In genomic region chr6:166637806-166638458, GRCh38 we compare ENCODE assay signal across 30 cellular contexts. TPM values are rescaled to one million over a fixed set of nuclear protein-coding genes. Genes with fewer than 3 reads are reported as not detected.
"Had no signal": no experiment of that assay in that cellular context is flagged by ENCODE, and none has a peak within 500 bp of the region (broad histone marks: within the 10 kb centered on the region; RNA-seq: fewer than 3 reads in every experiment).

No MANE protein-coding gene starts in this region.

- H3K36me3 ChIP-seq: brain microvascular endothelial cell, esophagus muscularis mucosa, heart left ventricle, left lung, right lobe of liver, tibial artery, upper lobe of right lung had no signal

- H3K27me3 ChIP-seq: brain microvascular endothelial cell, esophagus muscularis mucosa, foreskin keratinocyte, heart left ventricle, right lobe of liver, upper lobe of right lung had no signal

- DNase-seq: activated CD4-positive, alpha-beta memory T cell treated with anti-CD3 and anti-CD28 coated beads, Interleukin-2, amount 10 ng/mL, durations not matched to agents 7 days and 5 days; activated CD4-positive, alpha-beta T cell treated with anti-CD3 and anti-CD28 coated beads, Interleukin-2, amount 10 ng/mL, durations not matched to agents 7 days and 5 days; activated CD4-positive, CD25-positive, alpha-beta regulatory T cell treated with anti-CD3 and anti-CD28 coated beads, Interleukin-2, amount 50 U/mL, for 72 hours; activated CD8-positive, alpha-beta memory T cell treated with anti-CD3 and anti-CD28 coated beads, Interleukin-2, amount 50 U/mL, for 48 hours; activated gamma-delta T cell; activated naive CD4-positive, alpha-beta T cell treated with anti-CD3 and anti-CD28 coated beads, Interleukin-2, amount 10 ng/mL, durations not matched to agents 7 days and 5 days; activated naive CD8-positive, alpha-beta T cell treated with anti-CD3 and anti-CD28 coated beads, Interleukin-2, amount 10 ng/mL, durations not matched to agents 7 days and 5 days; activated T-cell treated with anti-CD3 and anti-CD28 coated beads, Interleukin-2, amount 50 U/mL, for 24 hours; brain microvascular endothelial cell; foreskin keratinocyte; kidney glomerular epithelial cell; left lung; midbrain; naive thymus-derived CD4-positive, alpha-beta T cell; occipital lobe; right lobe of liver; stimulated activated CD4-positive, alpha-beta T cell treated with anti-CD3 and anti-CD28 coated beads, Interleukin-12 subunit alpha, Interleukin-12 subunit beta, amount 100 ng/mL, for 4 hours; stimulated activated CD4-positive, alpha-beta T cell treated with anti-CD3 and anti-CD28 coated beads, Interleukin-4, amount 100 ng/mL, for 24 hours; stimulated activated naive CD8-positive, alpha-beta T cell treated with anti-CD3 and anti-CD28 coated beads, Interleukin-15, amount 100 ng/mL, for 72 hours; SW 1271; upper lobe of right lung had no signal

- ATAC-seq: foreskin keratinocyte; heart left ventricle; left lung; naive thymus-derived CD4-positive, alpha-beta T cell; right lobe of liver; stimulated activated effector memory CD8-positive, alpha-beta T cell treated with anti-CD3 and anti-CD28 coated beads, Interleukin-12 subunit alpha, Interleukin-12 subunit beta, amount 100 ng/mL, for 72 hours; stimulated activated naive CD8-positive, alpha-beta T cell treated with anti-CD3 and anti-CD28 coated beads, Interleukin-15, amount 100 ng/mL, for 72 hours; upper lobe of right lung had no signal

- H3K9ac ChIP-seq: parathyroid adenoma had no signal

- H3K27ac ChIP-seq: brain microvascular endothelial cell, foreskin keratinocyte, right lobe of liver, tibial artery had no signal

- H3K4me3 ChIP-seq: esophagus muscularis mucosa, heart left ventricle, left lung, right lobe of liver, tibial artery, upper lobe of right lung had no signal

- H2AFZ ChIP-seq: parathyroid adenoma had no signal

- H3K36me3 Mint-ChIP-seq: activated naive CD4-positive, alpha-beta T cell treated with anti-CD3 and anti-CD28 coated beads, Interleukin-2, amount 10 ng/mL, durations not matched to agents 7 days and 5 days; activated naive CD8-positive, alpha-beta T cell treated with anti-CD3 and anti-CD28 coated beads, Interleukin-2, amount 10 ng/mL, durations not matched to agents 7 days and 5 days; stimulated activated effector memory CD8-positive, alpha-beta T cell treated with anti-CD3 and anti-CD28 coated beads, Interleukin-12 subunit alpha, Interleukin-12 subunit beta, amount 100 ng/mL, for 72 hours had no signal

- H3K9me3 ChIP-seq: esophagus muscularis mucosa, left lung, right lobe of liver, tibial artery, upper lobe of right lung had no signal

- H3K79me2 ChIP-seq: parathyroid adenoma had no signal

- H3K9me3 Mint-ChIP-seq: activated CD4-positive, alpha-beta memory T cell treated with anti-CD3 and anti-CD28 coated beads, Interleukin-2, amount 10 ng/mL, durations not matched to agents 7 days and 5 days; activated CD4-positive, alpha-beta T cell treated with anti-CD3 and anti-CD28 coated beads, Interleukin-2, amount 10 ng/mL, durations not matched to agents 7 days and 5 days; activated naive CD4-positive, alpha-beta T cell treated with anti-CD3 and anti-CD28 coated beads, Interleukin-2, amount 10 ng/mL, durations not matched to agents 7 days and 5 days; activated naive CD8-positive, alpha-beta T cell treated with anti-CD3 and anti-CD28 coated beads, Interleukin-2, amount 10 ng/mL, durations not matched to agents 7 days and 5 days; dendritic cell treated with granulocyte-macrophage colony-stimulating factor and Interleukin-4, amounts not matched to agents 40 ng/mL and 50 ng/mL, for 4 days; neural crest cell; stimulated activated effector memory CD8-positive, alpha-beta T cell treated with anti-CD3 and anti-CD28 coated beads, Interleukin-12 subunit alpha, Interleukin-12 subunit beta, amount 100 ng/mL, for 72 hours; stimulated activated naive CD8-positive, alpha-beta T cell treated with anti-CD3 and anti-CD28 coated beads, Interleukin-15, amount 100 ng/mL, for 72 hours; T-helper 1 cell treated with Interleukin-12 subunit alpha and Interleukin-12 subunit beta and Interleukin-4 antibody, amounts not matched to agents 30 μg/mL and 1 μg/mL, for 36 hours had no signal

- FAIRE-seq: astrocyte had no signal

- H3K27ac Mint-ChIP-seq: activated CD4-positive, alpha-beta memory T cell treated with anti-CD3 and anti-CD28 coated beads, Interleukin-2, amount 10 ng/mL, durations not matched to agents 7 days and 5 days; activated CD4-positive, alpha-beta T cell treated with anti-CD3 and anti-CD28 coated beads, Interleukin-2, amount 10 ng/mL, durations not matched to agents 7 days and 5 days; activated naive CD4-positive, alpha-beta T cell treated with anti-CD3 and anti-CD28 coated beads, Interleukin-2, amount 10 ng/mL, durations not matched to agents 7 days and 5 days; activated naive CD8-positive, alpha-beta T cell treated with anti-CD3 and anti-CD28 coated beads, Interleukin-2, amount 10 ng/mL, durations not matched to agents 7 days and 5 days; activated T-cell treated with anti-CD3 and anti-CD28 coated beads, Interleukin-2, amount 50 U/mL, for 24 hours; dendritic cell treated with granulocyte-macrophage colony-stimulating factor and Interleukin-4, amounts not matched to agents 40 ng/mL and 50 ng/mL, for 4 days; naive thymus-derived CD4-positive, alpha-beta T cell; stimulated activated effector memory CD8-positive, alpha-beta T cell treated with anti-CD3 and anti-CD28 coated beads, Interleukin-12 subunit alpha, Interleukin-12 subunit beta, amount 100 ng/mL, for 72 hours; stimulated activated naive CD8-positive, alpha-beta T cell treated with anti-CD3 and anti-CD28 coated beads, Interleukin-15, amount 100 ng/mL, for 72 hours; T-helper 1 cell treated with Interleukin-12 subunit alpha and Interleukin-12 subunit beta and Interleukin-4 antibody, amounts not matched to agents 30 μg/mL and 1 μg/mL, for 36 hours had no signal

- H3K4me3 Mint-ChIP-seq: activated CD4-positive, alpha-beta memory T cell treated with anti-CD3 and anti-CD28 coated beads, Interleukin-2, amount 10 ng/mL, durations not matched to agents 7 days and 5 days; activated CD4-positive, alpha-beta T cell treated with anti-CD3 and anti-CD28 coated beads, Interleukin-2, amount 10 ng/mL, durations not matched to agents 7 days and 5 days; activated naive CD4-positive, alpha-beta T cell treated with anti-CD3 and anti-CD28 coated beads, Interleukin-2, amount 10 ng/mL, durations not matched to agents 7 days and 5 days; activated naive CD8-positive, alpha-beta T cell treated with anti-CD3 and anti-CD28 coated beads, Interleukin-2, amount 10 ng/mL, durations not matched to agents 7 days and 5 days; activated T-cell treated with anti-CD3 and anti-CD28 coated beads, Interleukin-2, amount 50 U/mL, for 24 hours; dendritic cell treated with granulocyte-macrophage colony-stimulating factor and Interleukin-4, amounts not matched to agents 40 ng/mL and 50 ng/mL, for 4 days; neural crest cell; stimulated activated effector memory CD8-positive, alpha-beta T cell treated with anti-CD3 and anti-CD28 coated beads, Interleukin-12 subunit alpha, Interleukin-12 subunit beta, amount 100 ng/mL, for 72 hours; stimulated activated naive CD8-positive, alpha-beta T cell treated with anti-CD3 and anti-CD28 coated beads, Interleukin-15, amount 100 ng/mL, for 72 hours; T-helper 1 cell treated with Interleukin-12 subunit alpha and Interleukin-12 subunit beta and Interleukin-4 antibody, amounts not matched to agents 30 μg/mL and 1 μg/mL, for 36 hours had no signal

- H3K4me1 ChIP-seq: right lobe of liver had no signal

RNA-seq across cellular contexts. Expression of gene RAMACL, which starts 51.5 kb away (rescaled TPM):
- polyA plus RNA-seq: naive thymus-derived CD4-positive, alpha-beta T cell had no signal
